In genomic region chr18:51731070-51731469, GRCh38 we compare ENCODE assay signal across 23 cellular contexts.
"Had no signal": no experiment of that assay in that cellular context is flagged by ENCODE, and none has a peak within 500 bp of the region (broad histone marks: within the 10 kb centered on the region; RNA-seq: fewer than 3 reads in every experiment).

No MANE protein-coding gene starts in this region.

- H3K9me3 ChIP-seq: esophagus squamous epithelium, gastroesophageal sphincter, lower lobe of right lung had no signal

- H2AFZ ChIP-seq: hepatocyte had no signal

- H3K36me3 ChIP-seq: esophagus squamous epithelium, gastroesophageal sphincter, heart left ventricle, left lung, lower lobe of right lung had no signal

- H3K27ac ChIP-seq: coronary artery, dorsolateral prefrontal cortex, esophagus squamous epithelium, foreskin keratinocyte, gastroesophageal sphincter, heart left ventricle, hepatocyte, left lung, lower lobe of right lung had no signal

- H3K4me3 ChIP-seq: coronary artery, dorsolateral prefrontal cortex, esophagus squamous epithelium, gastroesophageal sphincter, heart left ventricle, hepatocyte, left lung, lower lobe of right lung had no signal

- H3K4me1 ChIP-seq: esophagus squamous epithelium, foreskin keratinocyte, gastroesophageal sphincter, heart left ventricle, left lung, lower lobe of right lung had no signal

- H3K79me2 ChIP-seq: hepatocyte had no signal

- ATAC-seq: foreskin keratinocyte; gastroesophageal sphincter; heart left ventricle; left cardiac atrium; left lung; left ventricle myocardium superior; lower lobe of right lung; naive thymus-derived CD4-positive, alpha-beta T cell had no signal

- H3K27me3 ChIP-seq: esophagus squamous epithelium, foreskin keratinocyte, hepatocyte, left lung had no signal

- H3K4me2 ChIP-seq: hepatocyte had no signal

- FAIRE-seq: colon, endothelial cell of umbilical vein, frontal cortex, keratinocyte had no signal

- DNase-seq: dermis blood vessel endothelial cell; dorsolateral prefrontal cortex; effector CD4-positive, alpha-beta T cell; effector memory CD4-positive, alpha-beta T cell; esophagus squamous epithelium; foreskin keratinocyte; heart left ventricle; hypothalamus; immature natural killer cell; left cardiac atrium; left lung; left ventricle myocardium superior; lower lobe of right lung; mesendoderm; midbrain; naive thymus-derived CD4-positive, alpha-beta T cell had no signal
